Comparison of ENCODE assay signal across 1 cellular context in the genomic region with DNA sequence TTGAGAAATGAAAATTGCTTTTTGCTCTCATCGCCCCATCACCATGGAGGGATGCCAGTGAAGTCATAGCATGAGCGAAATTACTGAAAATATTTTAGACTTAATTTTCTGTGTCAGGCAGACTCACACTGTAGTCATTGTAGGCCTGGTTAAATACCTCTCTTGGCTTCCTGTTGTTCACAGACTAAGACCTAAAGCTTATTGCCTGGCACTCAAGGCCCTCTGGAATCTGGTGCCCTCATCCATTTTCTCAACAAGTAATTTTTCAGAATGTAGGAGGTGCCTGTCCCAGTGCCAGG.
TF ChIP-seq lines count a peak whose summit lies in the region.

No MANE protein-coding gene starts in this region.

TF ChIP-seq in SK-N-SH treated with all-trans-retinoic acid at 6 μM for 48 hours, 23 proteins besides CTCF, POLR2A, EP300 and RAD21 (continued from another document):
- no peak for TF ChIP-seq RARB (CRISPR knock-in tag; IDR thresholded peaks at IDR 0.05)
- no peak for TF ChIP-seq ZC3H10 (CRISPR knock-in tag; IDR thresholded peaks at IDR 0.05)
- TF ChIP-seq, protein P1, sequence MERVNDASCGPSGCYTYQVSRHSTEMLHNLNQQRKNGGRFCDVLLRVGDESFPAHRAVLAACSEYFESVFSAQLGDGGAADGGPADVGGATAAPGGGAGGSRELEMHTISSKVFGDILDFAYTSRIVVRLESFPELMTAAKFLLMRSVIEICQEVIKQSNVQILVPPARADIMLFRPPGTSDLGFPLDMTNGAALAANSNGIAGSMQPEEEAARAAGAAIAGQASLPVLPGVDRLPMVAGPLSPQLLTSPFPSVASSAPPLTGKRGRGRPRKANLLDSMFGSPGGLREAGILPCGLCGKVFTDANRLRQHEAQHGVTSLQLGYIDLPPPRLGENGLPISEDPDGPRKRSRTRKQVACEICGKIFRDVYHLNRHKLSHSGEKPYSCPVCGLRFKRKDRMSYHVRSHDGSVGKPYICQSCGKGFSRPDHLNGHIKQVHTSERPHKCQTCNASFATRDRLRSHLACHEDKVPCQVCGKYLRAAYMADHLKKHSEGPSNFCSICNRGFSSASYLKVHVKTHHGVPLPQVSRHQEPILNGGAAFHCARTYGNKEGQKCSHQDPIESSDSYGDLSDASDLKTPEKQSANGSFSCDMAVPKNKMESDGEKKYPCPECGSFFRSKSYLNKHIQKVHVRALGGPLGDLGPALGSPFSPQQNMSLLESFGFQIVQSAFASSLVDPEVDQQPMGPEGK (CRISPR knock-in tag; IDR thresholded peaks at IDR 0.05; ENCODE audit: borderline replicate concordance), result no peak
- TF ChIP-seq SNAI2 (CRISPR knock-in tag; IDR thresholded peaks at IDR 0.05), result no peak
- no peak for TF ChIP-seq ESRRG (CRISPR knock-in tag; IDR thresholded peaks at IDR 0.05)
